ENCODE assay signal across 13 cellular contexts in genomic region chr6:160042788-160043301, GRCh38.
DNase-seq lines count a peak whose midpoint lies in the region; ATAC-seq, FAIRE-seq and TF ChIP-seq lines count a peak whose summit lies in the region.
"Had no signal": no experiment of that assay in that cellular context is flagged by ENCODE, and none has a peak within 500 bp of the region (broad histone marks: within the 10 kb centered on the region; RNA-seq: fewer than 3 reads in every experiment).

No MANE protein-coding gene starts in this region.

- H3K79me1 ChIP-seq in mesenchymal stem cell (replicated peaks; ENCODE audit: low read length, poor library complexity, severe bottlenecking): peaks cover 33% of the 10 kb centered on the region

- H2AK5ac ChIP-seq in mesenchymal stem cell (ENCODE audit: low read length, severe bottlenecking): no peak overlapping the region

- H4K91ac ChIP-seq in mesenchymal stem cell (ENCODE audit: low read length): no peak overlapping the region

- H2AFZ ChIP-seq in mesenchymal stem cell (ENCODE audit: low read depth, low read length): no peak overlapping the region

- peak overlapping the region; percentile 12 for H3K4me3 Mint-ChIP-seq in type B pancreatic cell

- H2BK15ac ChIP-seq in mesenchymal stem cell (ENCODE audit: low read depth, poor library complexity, severe bottlenecking): no peak overlapping the region

- H3K4me3 ChIP-seq in heart right ventricle: no peak overlapping the region
- peak overlapping the region; percentile 42 for H3K4me3 ChIP-seq in coronary artery
- H3K4me3 ChIP-seq in mesenchymal stem cell (ENCODE audit: insufficient read depth in 1 of 2, low read depth in 1 of 2, low read length in 2 of 2): peak overlapping the region in 1 of 2 experiments; percentile 66
- H3K4me3 ChIP-seq: esophagus muscularis mucosa had no signal

- H4K8ac ChIP-seq in mesenchymal stem cell (ENCODE audit: low read length): no peak overlapping the region

- DNase-seq in heart right ventricle (no peak), left ventricle myocardium superior (no peak), coronary artery (ENCODE audit: low spot score) (no peak), mesenchymal stem cell (no peak), type B pancreatic cell (ENCODE audit: extremely low spot score, unreplicated experiment) (no peak), RCC 7860 (ENCODE audit: low spot score) (no peak), NCI-H1694 treated with DMSO at 0.1 percent for 48 hours (lab: John Stamatoyannopoulos, UW) (no peak)
- DNase-seq: DND-41; MM.1S; NCI-H345; stimulated activated CD4-positive, alpha-beta T cell treated with anti-CD3 and anti-CD28 coated beads, Interleukin-4, amount 100 ng/mL, for 24 hours had no signal

- H3K14ac ChIP-seq in mesenchymal stem cell (ENCODE audit: low read length in 2 of 2): no peak overlapping the region

- peak overlapping the region; percentile 48 for H3K27ac Mint-ChIP-seq in type B pancreatic cell

- H3K23ac ChIP-seq in mesenchymal stem cell (ENCODE audit: low read length in 2 of 2): no peak overlapping the region

- no peaks in the 10 kb centered on the region for H3K4me1 Mint-ChIP-seq in type B pancreatic cell (ENCODE audit: unreplicated experiment)

- H3K18ac ChIP-seq in mesenchymal stem cell (ENCODE audit: low read depth in 1 of 2, low read length in 2 of 2): no peak overlapping the region

- H3K4ac ChIP-seq in mesenchymal stem cell (ENCODE audit: low read depth in 1 of 2, low read length in 2 of 2): no peak overlapping the region

- H2BK12ac ChIP-seq in mesenchymal stem cell (ENCODE audit: low read length in 2 of 2): no peak overlapping the region

- ATAC-seq in heart right ventricle: peak in 5 of 8 donors; percentile 9 to 39 (median 15)
- ATAC-seq in left ventricle myocardium superior: no peak
- no peak for ATAC-seq in GM21526 (IDR thresholded peaks at IDR 0.05; ENCODE audit: low FRiP score, unreplicated experiment)

- intact Hi-C loops in heart right ventricle (cut with DNase I) (loop anchor here in 8 of 10 donors (5.0 to 10.0 kb wide), 4 partner anchors 66 to 178 kb away; no protein-coding TSS in a partner anchor), left ventricle myocardium superior (cut with micrococcal nuclease) (loop anchor here (10.0 kb wide), 1 partner anchor 258 kb away; the partner anchor contains the start of gene TCP1)

- H3K27ac ChIP-seq in heart right ventricle (peak overlapping the region in 2 of 10 donors; percentile 27 to 37), coronary artery (peak overlapping the region; percentile 73 to 83), mesenchymal stem cell (ENCODE audit: low read length, poor library complexity, severe bottlenecking) (peak overlapping the region; percentile 30)
- H3K27ac ChIP-seq: esophagus muscularis mucosa had no signal

- H3K36me3 Mint-ChIP-seq in type B pancreatic cell: peaks cover 20% of the 10 kb centered on the region

- H3K4me1 ChIP-seq in heart right ventricle (peaks cover 2 to 47% (median 24%) of the 10 kb centered on the region in 9 donors), mesenchymal stem cell (ENCODE audit: control insufficient read depth, insufficient read depth, low read depth, low read length) (peaks cover 14% of the 10 kb centered on the region)

- H3K27me3 ChIP-seq in heart right ventricle: no peaks in the 10 kb centered on the region
- H3K27me3 ChIP-seq in mesenchymal stem cell (ENCODE audit: control insufficient read depth in 1 of 2, insufficient read depth in 1 of 2, low read length in 2 of 2): no peaks in the 10 kb centered on the region
- H3K27me3 ChIP-seq: esophagus muscularis mucosa had no signal

- no peaks in the 10 kb centered on the region for H3K9me3 Mint-ChIP-seq in type B pancreatic cell

- H3K27me3 Mint-ChIP-seq in type B pancreatic cell: no peaks in the 10 kb centered on the region

- TF ChIP-seq CTCF in heart right ventricle (IDR thresholded peaks at IDR 0.05) (no peak), coronary artery (IDR thresholded peaks at IDR 0.05) (no peak), type B pancreatic cell (conservative IDR thresholded peaks at IDR 0.05) (no peak)

- H3K9me3 ChIP-seq in heart right ventricle: no peaks in the 10 kb centered on the region
- no peaks in the 10 kb centered on the region for H3K9me3 ChIP-seq in mesenchymal stem cell (ENCODE audit: control insufficient read depth, low read length)
- H3K9me3 ChIP-seq: esophagus muscularis mucosa had no signal

- peaks cover 0 to 99% (median 34%) of the 10 kb centered on the region in 9 donors for H3K36me3 ChIP-seq in heart right ventricle
- H3K36me3 ChIP-seq in mesenchymal stem cell (ENCODE audit: control insufficient read depth in 1 of 2, insufficient read depth in 2 of 2, low read depth in 1 of 2, low read length in 2 of 2): peaks cover 46 to 79% of the 10 kb centered on the region in 2 experiments

- no peak overlapping the region for H3K4me2 ChIP-seq in mesenchymal stem cell (ENCODE audit: low read length, poor library complexity, severe bottlenecking)

- peak overlapping the region; percentile 79 for H3K9ac ChIP-seq in mesenchymal stem cell (ENCODE audit: low read length)

- no peak overlapping the region for H2BK120ac ChIP-seq in mesenchymal stem cell (ENCODE audit: low read depth, low read length)

- 82 to 92% methylated on average over 11 of the region's 11 CpGs for WGBS in heart right ventricle, 2 donors
- 95% methylated on average over 7 of the region's 11 CpGs for WGBS in mesenchymal stem cell

- H2BK5ac ChIP-seq in mesenchymal stem cell (ENCODE audit: low read depth, low read length, poor library complexity, severe bottlenecking): no peak overlapping the region

- FAIRE-seq in RCC 7860 (lab: Jason Lieb, UNC): no peak

Comparison
In these comparisons a context has a peak if more than half of its experiments do, and no peak if none do; other contexts are left out.
1. ATAC-seq: peak in heart right ventricle (5 of 8); none in left ventricle myocardium superior (single experiment) and GM21526 (single experiment).